In genomic region chr10:97407211-97407951, GRCh38 we compare ENCODE assay signal across 8 cellular contexts. TPM values are rescaled to one million over a fixed set of nuclear protein-coding genes. Genes with fewer than 3 reads are reported as not detected.
DNase-seq lines count a peak whose midpoint lies in the region; ATAC-seq and TF ChIP-seq lines count a peak whose summit lies in the region.

No MANE protein-coding gene starts in this region.

- peak; percentile 93 for ATAC-seq in foreskin keratinocyte

- POLR2A ChIA-PET in HEK293T (lab: Yijun Ruan, JAX) (interaction anchor here (1.0 kb wide), 1 partner anchor 27 kb away, joined by 6 read pairs; no protein-coding TSS in a partner anchor), RWPE1 (lab: Yijun Ruan, JAX; ENCODE audit: low non-redundant PET) (no interaction called here)

- CTCF ChIA-PET in HEK293T (lab: Yijun Ruan, JAX) (interaction anchor here (0.7 to 1.4 kb wide), 5 partner anchors 14 to 27 kb away, joined by 3 to 8 read pairs (median 4); no protein-coding TSS in a partner anchor), RWPE1 (lab: Yijun Ruan, JAX) (interaction anchor here (0.6 to 1.0 kb wide), 7 partner anchors 13 to 1748 kb away, joined by 3 to 5 read pairs (median 4); no protein-coding TSS in a partner anchor)

- peak overlapping the region; percentile 66 for H3K27ac ChIP-seq in RWPE1
- no peak overlapping the region for H3K27ac ChIP-seq in foreskin keratinocyte
- H3K27ac ChIP-seq in neutrophil: peak overlapping the region; percentile 97

- H3K9me3 ChIP-seq in MG63 (no peaks in the 10 kb centered on the region), neutrophil (no peaks in the 10 kb centered on the region)

- H3K27me3 ChIP-seq in MG63 (no peaks in the 10 kb centered on the region), foreskin keratinocyte (no peaks in the 10 kb centered on the region), neutrophil (no peaks in the 10 kb centered on the region)

- TF ChIP-seq CTCF in GM12801 (IDR thresholded peaks at IDR 0.05; ENCODE audit: extremely low read depth, insufficient read length) (peak; percentile 63), RWPE1 (conservative IDR thresholded peaks at IDR 0.05; ENCODE audit: low read depth) (peak; percentile 83), foreskin keratinocyte (conservative IDR thresholded peaks at IDR 0.05) (peak; percentile 91), neutrophil (IDR thresholded peaks at IDR 0.05) (peak; percentile 90)

- H3K36me3 ChIP-seq in MG63 (no peaks in the 10 kb centered on the region), neutrophil (no peaks in the 10 kb centered on the region)

- H3K4me1 ChIP-seq in foreskin keratinocyte (peaks cover 12% of the 10 kb centered on the region), neutrophil (ENCODE audit: control insufficient read depth in 1 of 2, insufficient read depth in 1 of 2, low read depth in 1 of 2, low read length in 1 of 2) (peaks cover 94 to 99% of the 10 kb centered on the region in 2 experiments)

- H3K4me3 ChIP-seq in MG63: no peak overlapping the region
- H3K4me3 ChIP-seq in neutrophil (ENCODE audit: low read depth in 1 of 2, low read length in 1 of 2): peak overlapping the region; percentile 54 to 63

- DNase-seq in HEK293T (ENCODE audit: extremely low spot score) (peak; percentile 85), MG63 (peak; percentile 60), RWPE1 (ENCODE audit: low spot score) (peak; percentile 91), foreskin keratinocyte (peak; percentile 68 to 84), NCI-H128 (lab: John Stamatoyannopoulos, UW; ENCODE audit: unreplicated experiment) (no peak)
- peak in 3 of 4 experiments; percentile 19 to 44 (median 38) for DNase-seq in activated naive CD4-positive, alpha-beta T cell (lab: John Stamatoyannopoulos, UW)

TF ChIP-seq in HEK293T, 16 proteins besides CTCF, POLR2A, EP300 and RAD21:
- TF ChIP-seq L3MBTL2 (conservative IDR thresholded peaks at IDR 0.05) (no peak), ZNF384 (IDR thresholded peaks at IDR 0.05) (no peak)

RNA-seq across cellular contexts. Expression of gene RRP12, which starts 6.2 kb away (rescaled TPM):
- total RNA-seq in MG63 (2014; rRNA removed; shearing (Covaris generic); ENCODE audit: low replicate concordance): 19.0 and 34.7 TPM in 2 replicates
- 32.7 and 40.1 TPM in 2 replicates for total RNA-seq in foreskin keratinocyte
- 23.7 and 27.7 TPM in 2 replicates for polyA plus RNA-seq in foreskin keratinocyte

RNA-seq across cellular contexts. Expression of gene PGAM1, which starts 18.6 kb away (rescaled TPM):
- 577 and 749 TPM in 2 replicates for total RNA-seq in MG63 (2014; rRNA removed; shearing (Covaris generic); ENCODE audit: low replicate concordance)
- 520 and 546 TPM in 2 replicates for total RNA-seq in foreskin keratinocyte
- 438 and 526 TPM in 2 replicates for polyA plus RNA-seq in foreskin keratinocyte

RNA-seq across cellular contexts. Expression of gene EXOSC1, which starts 38.4 kb away (rescaled TPM):
- total RNA-seq in MG63 (2014; rRNA removed; shearing (Covaris generic); ENCODE audit: low replicate concordance): 42.8 and 45.6 TPM in 2 replicates
- 50.6 and 50.9 TPM in 2 replicates for total RNA-seq in foreskin keratinocyte
- 58.7 and 58.9 TPM in 2 replicates for polyA plus RNA-seq in foreskin keratinocyte

RNA-seq across cellular contexts. Expression of gene ZDHHC16, which starts 38.6 kb away (rescaled TPM):
- total RNA-seq in MG63 (2014; rRNA removed; shearing (Covaris generic); ENCODE audit: low replicate concordance): 40.4 and 41.5 TPM in 2 replicates
- total RNA-seq in foreskin keratinocyte: 78.9 and 85.5 TPM in 2 replicates
- polyA plus RNA-seq in foreskin keratinocyte: 79.1 and 85.9 TPM in 2 replicates
